8 cellular contexts compared by ENCODE assay signal in genomic region chr17:27526603-27527002, GRCh38.
DNase-seq lines count a peak whose midpoint lies in the region; ATAC-seq, FAIRE-seq and TF ChIP-seq lines count a peak whose summit lies in the region.

No MANE protein-coding gene starts in this region.

- no peak for TF ChIP-seq CTCF in AG10803 (conservative IDR thresholded peaks at IDR 0.05; ENCODE audit: low read length)
- TF ChIP-seq CTCF in HL-60 (IDR thresholded peaks at IDR 0.05; ENCODE audit: insufficient read depth, low read length), result no peak
- no peak for TF ChIP-seq CTCF in vagina (IDR thresholded peaks at IDR 0.05)

- H3K27me3 ChIP-seq in HL-60 (ENCODE audit: insufficient read depth, poor library complexity, severe bottlenecking), result no peaks in the 10 kb centered on the region
- no peaks in the 10 kb centered on the region for H3K27me3 ChIP-seq in vagina

- no peaks in the 10 kb centered on the region for H3K9me3 ChIP-seq in vagina

- no peak for TF ChIP-seq POLR2A in vagina (IDR thresholded peaks at IDR 0.05)

- H3K27ac ChIP-seq in HL-60 (replicated peaks), result peak overlapping the region; percentile 98
- no peak overlapping the region for H3K27ac ChIP-seq in vagina

- H3K4me3 ChIP-seq in AG10803 (ENCODE audit: low read length), result no peak overlapping the region
- no peak overlapping the region for H3K4me3 ChIP-seq in HL-60 (replicated peaks; ENCODE audit: insufficient read depth, low read length)
- H3K4me3 ChIP-seq in vagina, result no peak overlapping the region

- peaks cover 37% of the 10 kb centered on the region for H3K4me1 ChIP-seq in vagina

- peak; percentile 46 for DNase-seq in AG10803 (ENCODE audit: low read depth)
- DNase-seq in HL-60 (ENCODE audit: low read depth in 1 of 2, low spot score in 1 of 2), result peak; percentile 59 to 90
- peak; percentile 33 for DNase-seq in activated naive CD4-positive, alpha-beta T cell treated with anti-CD3 and anti-CD28 coated beads, Interleukin-2, amount 50 U/mL, for 16 hours
- DNase-seq in medulla oblongata (ENCODE audit: extremely low spot score), result peak; percentile 61
- DNase-seq in COLO668 (lab: John Stamatoyannopoulos, UW; ENCODE audit: unreplicated experiment), result no peak
- DNase-seq in HTR-8/SVneo (ENCODE audit: insufficient read length, low spot score), result no peak
- DNase-seq in vagina (ENCODE audit: extremely low spot score in 2 of 2), result no peak

- ATAC-seq in GM19324 (IDR thresholded peaks at IDR 0.05; ENCODE audit: low FRiP score, unreplicated experiment), result peak; percentile 60

- FAIRE-seq in HTR-8/SVneo (lab: Jason Lieb, UNC), result no peak

- intact Hi-C loops in vagina (cut with DNase I), result no loop called here

- H3K36me3 ChIP-seq in vagina, result no peaks in the 10 kb centered on the region

Comparison
In these comparisons a context has a peak if more than half of its experiments do, and no peak if none do; other contexts are left out.
1. DNase-seq: peak in AG10803 (single experiment), HL-60 (2 of 2), activated naive CD4-positive, alpha-beta T cell treated with anti-CD3 and anti-CD28 coated beads, Interleukin-2, amount 50 U/mL, for 16 hours (single experiment) and medulla oblongata (single experiment); none in COLO668 (single experiment), HTR-8/SVneo (single experiment) and vagina (0 of 2).